19 cellular contexts compared by ENCODE assay signal in the genomic region with DNA sequence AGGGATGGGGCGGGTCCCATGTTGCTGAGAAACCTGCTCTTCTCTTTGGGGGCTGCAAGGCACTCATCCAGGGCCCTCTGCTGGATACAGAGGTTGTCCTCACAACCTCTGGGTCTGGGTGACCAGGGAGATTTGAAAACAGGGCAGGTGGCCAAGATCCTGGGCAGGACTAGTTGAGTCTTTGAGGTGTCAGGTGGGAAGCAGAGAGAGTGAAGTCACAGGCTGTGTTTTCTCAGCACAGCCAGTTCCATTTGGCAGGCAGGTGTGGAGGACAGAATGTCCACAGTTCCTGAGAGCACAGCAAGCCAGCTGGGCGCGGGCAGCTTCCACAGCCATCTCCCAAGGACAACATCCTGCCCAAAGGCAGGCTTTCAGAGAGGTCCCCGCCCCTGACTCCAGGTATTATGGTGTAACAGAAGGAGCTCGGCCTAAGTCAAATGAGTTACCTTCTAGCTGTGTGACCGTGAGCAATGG.
A peak's percentile ranks its signal among the peaks of the same experiment; 100 is the strongest.
DNase-seq lines count a peak whose midpoint lies in the region; ATAC-seq, FAIRE-seq and TF ChIP-seq lines count a peak whose summit lies in the region.
"Had no signal": no experiment of that assay in that cellular context is flagged by ENCODE, and none has a peak within 500 bp of the region (broad histone marks: within the 10 kb centered on the region; RNA-seq: fewer than 3 reads in every experiment).

No MANE protein-coding gene starts in this region.

- CTCF ChIA-PET in mammary epithelial cell (lab: Charles Lee; ENCODE audit: low non-redundant PET), result no interaction called here
- CTCF ChIA-PET in HepG2 (lab: Yijun Ruan, JAX; ENCODE audit: low intra/inter-chr PET ratio, low total read pairs), result no interaction called here

- TF ChIP-seq POLR2A in HepG2 (IDR thresholded peaks at IDR 0.05; ENCODE audit: insufficient read depth in 1 of 2, low read depth in 2 of 2, low read length in 2 of 2), result no peak

- H3K4me3 ChIP-seq in mammary epithelial cell (replicated peaks in 1 of 3; ENCODE audit: insufficient read depth in 1 of 3, low read depth in 2 of 3, low read length in 3 of 3), result no peak overlapping the region
- no peak overlapping the region for H3K4me3 ChIP-seq in HepG2 (replicated peaks in 1 of 3; ENCODE audit: insufficient read depth in 1 of 3, low read depth in 2 of 3, low read length in 3 of 3)
- no peak overlapping the region for H3K4me3 ChIP-seq in upper lobe of right lung

- no TSS peak for BruUV-seq in mammary epithelial cell (replicated peaks; lab: Mats Ljungman, UMichigan)
- no TSS peak for BruUV-seq in HepG2 (replicated peaks; lab: Mats Ljungman, UMichigan)

- ATAC-seq in HepG2 (peak; percentile 28; the same call in 2 of the 3 replicates), upper lobe of right lung (peak; percentile 92)
- ATAC-seq: activated T-helper 17 cell treated with anti-CD3 and anti-CD28 coated beads, Interleukin-2, amount 50 U/mL, for 72 hours had no signal

- dilution Hi-C loops in mammary epithelial cell (cut with HindIII; ENCODE audit: low sequenced_read_pairs), result no loop called here

- H3K9ac ChIP-seq in mammary epithelial cell (ENCODE audit: insufficient read depth, low read length), result no peak overlapping the region
- no peak overlapping the region for H3K9ac ChIP-seq in HepG2 (ENCODE audit: insufficient read depth, low read depth, low read length)

- no peaks in the 10 kb centered on the region for H4K20me1 ChIP-seq in mammary epithelial cell (ENCODE audit: insufficient read depth, low read length)
- no peaks in the 10 kb centered on the region for H4K20me1 ChIP-seq in HepG2 (ENCODE audit: insufficient read depth, low read length)

- no peak overlapping the region for H3K4me2 ChIP-seq in mammary epithelial cell (ENCODE audit: insufficient read depth, low read depth, low read length)
- H3K4me2 ChIP-seq in HepG2 (ENCODE audit: low read depth, low read length), result no peak overlapping the region

- in situ Hi-C loops in mammary epithelial cell (cut with MboI; ENCODE audit: low sequenced_read_pairs in 2 of 2), result no loop called here
- in situ Hi-C loops in HepG2 (cut with HindIII; ENCODE audit: extremely low pct_ligation_motif_present, low pct_unique_long_range_greater_than_20kb), result loop anchor here (10.0 kb wide), 1 partner anchor 396 kb away; no protein-coding TSS in a partner anchor

- TF ChIP-seq EP300 in HepG2 (IDR thresholded peaks at IDR 0.05; ENCODE audit: low read depth in 2 of 2, low read length in 2 of 2) (no peak), HepG2 (CRISPR knock-in tag; IDR thresholded peaks at IDR 0.05; ENCODE audit: borderline replicate concordance) (no peak)

- H3K36me3 ChIP-seq in mammary epithelial cell (ENCODE audit: insufficient read depth, low read length) (no peaks in the 10 kb centered on the region), HepG2 (replicated peaks in 1 of 2; ENCODE audit: control insufficient read depth in 1 of 2, insufficient read depth in 2 of 2, low read length in 2 of 2) (no peaks in the 10 kb centered on the region), upper lobe of right lung (no peaks in the 10 kb centered on the region)

- TF ChIP-seq RAD21 in HepG2 (CRISPR knock-in tag; IDR thresholded peaks at IDR 0.05), result no peak

- H3K27me3 ChIP-seq in mammary epithelial cell (ENCODE audit: insufficient read depth, low read length) (no peaks in the 10 kb centered on the region), HepG2 (ENCODE audit: control insufficient read depth in 1 of 2, insufficient read depth in 2 of 2, low read length in 2 of 2) (no peaks in the 10 kb centered on the region; a peak in 1 of 5 replicates), upper lobe of right lung (no peaks in the 10 kb centered on the region)

- 75% methylated on average over 6 of the region's 6 CpGs for WGBS in mammary epithelial cell (ENCODE audit: low coverage, missing lambda C conversion rate)
- 0% methylated on average over 2 of the region's 6 CpGs for WGBS in HepG2 (ENCODE audit: low lambda C conversion rate)

- TF ChIP-seq CTCF in mammary epithelial cell (conservative IDR thresholded peaks at IDR 0.05 in 1 of 2, IDR thresholded peaks at IDR 0.05 in 1 of 2; ENCODE audit: extremely low read depth in 1 of 2, insufficient read depth in 1 of 2, low read depth in 1 of 2, low read length in 2 of 2), result no peak
- TF ChIP-seq CTCF in HepG2 (CRISPR knock-in tag; IDR thresholded peaks at IDR 0.05), result peak; percentile 27
- TF ChIP-seq CTCF in upper lobe of right lung (IDR thresholded peaks at IDR 0.05), result no peak

- DNase-seq in NCI-H345 (lab: John Stamatoyannopoulos, UW), result peak; percentile 6
- DNase-seq in NCI-H345 treated with DMSO at 0.1 percent for 48 hours (lab: John Stamatoyannopoulos, UW; ENCODE audit: unreplicated experiment), result no peak
- peak; percentile 13 for DNase-seq in mammary epithelial cell
- no peak for DNase-seq in HepG2 (ENCODE audit: low spot score)
- DNase-seq in upper lobe of right lung, result peak; percentile 83
- no peak for DNase-seq in HUDEP-2 (lab: John Stamatoyannopoulos, UW; ENCODE audit: unreplicated experiment in 76 of 76)
- DNase-seq in DMS114 treated with DMSO at 0.1 percent for 48 hours (lab: John Stamatoyannopoulos, UW; ENCODE audit: unreplicated experiment), result no peak
- no peak for DNase-seq in activated gamma-delta T cell treated with Interleukin-2 at 50 U/mL for 16 hours
- DNase-seq: activated CD4-positive, alpha-beta memory T cell treated with anti-CD3 and anti-CD28 coated beads for 36 hours; Caco-2; effector CD8-positive, alpha-beta T cell; foreskin melanocyte; immature natural killer cell; NCI-H1048; NCI-H526; SIG-M5; stimulated activated naive CD4-positive, alpha-beta T cell treated with Interleukin-2 at 50 U/mL for 16 hours had no signal

- H3K4me1 ChIP-seq in mammary epithelial cell (ENCODE audit: insufficient read depth, low read length), result no peaks in the 10 kb centered on the region
- H3K4me1 ChIP-seq in HepG2 (ENCODE audit: insufficient read depth, low read length), result peaks cover 22% of the 10 kb centered on the region
- H3K4me1 ChIP-seq in upper lobe of right lung, result peaks cover 4% of the 10 kb centered on the region
- H3K4me1 ChIP-seq: Caco-2 had no signal

- H3K9me3 ChIP-seq in mammary epithelial cell (replicated peaks; ENCODE audit: insufficient read depth, low read length) (no peaks in the 10 kb centered on the region), HepG2 (ENCODE audit: low read length) (no peaks in the 10 kb centered on the region), upper lobe of right lung (no peaks in the 10 kb centered on the region)

- H3K27ac ChIP-seq in mammary epithelial cell (ENCODE audit: insufficient read depth, low read depth, low read length), result no peak overlapping the region
- H3K27ac ChIP-seq in HepG2 (ENCODE audit: extremely low read length, insufficient read depth, low read length), result no peak overlapping the region
- no peak overlapping the region for H3K27ac ChIP-seq in upper lobe of right lung

- H2AFZ ChIP-seq in mammary epithelial cell (ENCODE audit: low read depth, low read length), result no peak overlapping the region
- H2AFZ ChIP-seq in HepG2 (ENCODE audit: low read length), result no peak overlapping the region

- no peak for FAIRE-seq in HepG2 (lab: Jason Lieb, UNC)
- FAIRE-seq: H54 had no signal

- POLR2A ChIA-PET in HepG2 (lab: Yijun Ruan, JAX), result no interaction called here

- intact Hi-C loops in mammary epithelial cell (cut with micrococcal nuclease) (no loop called here), HepG2 (cut with micrococcal nuclease; ENCODE audit: unreplicated experiment) (no loop called here), upper lobe of right lung (cut with DNase I) (no loop called here)

- H3K79me2 ChIP-seq in mammary epithelial cell (ENCODE audit: insufficient read depth, low read length) (no peaks in the 10 kb centered on the region), HepG2 (ENCODE audit: insufficient read depth, low read length) (no peaks in the 10 kb centered on the region)

TF ChIP-seq in HepG2, 621 proteins besides CTCF, POLR2A, EP300 and RAD21:
- TF ChIP-seq ZNF180 (CRISPR knock-in tag; IDR thresholded peaks at IDR 0.05; ENCODE audit: borderline replicate concordance, low read depth), result no peak
- no peak for TF ChIP-seq REXO4 (CRISPR knock-in tag; IDR thresholded peaks at IDR 0.05; ENCODE audit: borderline replicate concordance)
- no peak for TF ChIP-seq FOXC1 (CRISPR knock-in tag; IDR thresholded peaks at IDR 0.05; ENCODE audit: borderline replicate concordance)
- no peak for TF ChIP-seq MLLT10 (CRISPR knock-in tag; IDR thresholded peaks at IDR 0.05)
- TF ChIP-seq ZNF121 (CRISPR knock-in tag; IDR thresholded peaks at IDR 0.05), result peak; percentile 57
- no peak for TF ChIP-seq ZNF230 (CRISPR knock-in tag; IDR thresholded peaks at IDR 0.05)
- TF ChIP-seq, protein P1, sequence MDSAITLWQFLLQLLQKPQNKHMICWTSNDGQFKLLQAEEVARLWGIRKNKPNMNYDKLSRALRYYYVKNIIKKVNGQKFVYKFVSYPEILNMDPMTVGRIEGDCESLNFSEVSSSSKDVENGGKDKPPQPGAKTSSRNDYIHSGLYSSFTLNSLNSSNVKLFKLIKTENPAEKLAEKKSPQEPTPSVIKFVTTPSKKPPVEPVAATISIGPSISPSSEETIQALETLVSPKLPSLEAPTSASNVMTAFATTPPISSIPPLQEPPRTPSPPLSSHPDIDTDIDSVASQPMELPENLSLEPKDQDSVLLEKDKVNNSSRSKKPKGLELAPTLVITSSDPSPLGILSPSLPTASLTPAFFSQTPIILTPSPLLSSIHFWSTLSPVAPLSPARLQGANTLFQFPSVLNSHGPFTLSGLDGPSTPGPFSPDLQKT (CRISPR knock-in tag; IDR thresholded peaks at IDR 0.05; ENCODE audit: borderline replicate concordance), result no peak
- TF ChIP-seq STAG1 (CRISPR knock-in tag; IDR thresholded peaks at IDR 0.05), result peak; percentile 26; the same call in 1 of the 2 replicates

Comparison
In these comparisons a context has a peak if more than half of its experiments do, and no peak if none do; other contexts are left out.
1. DNase-seq: peak in NCI-H345 (single experiment), mammary epithelial cell (single experiment) and upper lobe of right lung (single experiment); none in NCI-H345 treated with DMSO at 0.1 percent for 48 hours (single experiment), HepG2 (single experiment), HUDEP-2 (0 of 76), DMS114 treated with DMSO at 0.1 percent for 48 hours (single experiment) and activated gamma-delta T cell treated with Interleukin-2 at 50 U/mL for 16 hours (single experiment).